In genomic region chr2:145729481-145729880, GRCh38 we compare ENCODE assay signal across 7 cellular contexts.
"Had no signal": no experiment of that assay in that cellular context is flagged by ENCODE, and none has a peak within 500 bp of the region (broad histone marks: within the 10 kb centered on the region; RNA-seq: fewer than 3 reads in every experiment).

No MANE protein-coding gene starts in this region.

- H3K4me1 Mint-ChIP-seq: H9 had no signal

- DNase-seq: GM23248, GOT3, H9, HCEC 1CT, IMR-90, KBM-7 had no signal

- H3K4me3 ChIP-seq: GM23248 had no signal

- H3K27ac Mint-ChIP-seq: H9 had no signal

- H3K4me3 Mint-ChIP-seq: H9 had no signal

- H3K9ac ChIP-seq: GM23248 had no signal

- H3K9me3 Mint-ChIP-seq: H9 had no signal

- H2AFZ ChIP-seq: GM23248 had no signal

- H3K27ac ChIP-seq: GM23248, HL-60 had no signal
